11 cellular contexts compared by ENCODE assay signal in genomic region chr4:163111588-163111987, GRCh38. TPM values are rescaled to one million over a fixed set of nuclear protein-coding genes. Genes with fewer than 3 reads are reported as not detected.
DNase-seq lines count a peak whose midpoint lies in the region; ATAC-seq and TF ChIP-seq lines count a peak whose summit lies in the region.
"Had no signal": no experiment of that assay in that cellular context is flagged by ENCODE, and none has a peak within 500 bp of the region (broad histone marks: within the 10 kb centered on the region; RNA-seq: fewer than 3 reads in every experiment).

No MANE protein-coding gene starts in this region.

- no peak overlapping the region for H3K4me3 ChIP-seq in WI38 (ENCODE audit: low read depth, low read length)
- no peak overlapping the region for H3K4me3 ChIP-seq in hepatocyte
- no peak overlapping the region for H3K4me3 ChIP-seq in testis
- H3K4me3 ChIP-seq in ovary, result no peak overlapping the region
- H3K4me3 ChIP-seq: lung had no signal

- H3K9me3 ChIP-seq in hepatocyte (ENCODE audit: low read depth) (no peaks in the 10 kb centered on the region), testis (no peaks in the 10 kb centered on the region), ovary (no peaks in the 10 kb centered on the region)

- H3K4me2 ChIP-seq in hepatocyte, result no peak overlapping the region

- ATAC-seq in GM19463 (IDR thresholded peaks at IDR 0.05; ENCODE audit: unreplicated experiment), result no peak

- H3K79me2 ChIP-seq in hepatocyte, result no peaks in the 10 kb centered on the region

- H3K9me2 ChIP-seq in hepatocyte (replicated peaks; ENCODE audit: insufficient read depth), result no peaks in the 10 kb centered on the region

- H3K4me1 ChIP-seq in hepatocyte (ENCODE audit: insufficient read depth), result no peaks in the 10 kb centered on the region
- H3K4me1 ChIP-seq in testis, result no peaks in the 10 kb centered on the region
- H3K4me1 ChIP-seq in ovary (ENCODE audit: insufficient read depth), result peaks cover 2% of the 10 kb centered on the region

- H3K27ac ChIP-seq in hepatocyte (no peak overlapping the region), testis (no peak overlapping the region), ovary (no peak overlapping the region)

- no peaks in the 10 kb centered on the region for H4K20me1 ChIP-seq in hepatocyte (ENCODE audit: insufficient read depth, poor library complexity, severe bottlenecking)

- 33% methylated on average over 5 of the region's 5 CpGs for WGBS in hepatocyte (ENCODE audit: low lambda C conversion rate, missing lambda C conversion rate)
- 46 to 48% methylated on average over 5 of the region's 5 CpGs for WGBS in testis, 2 donors
- WGBS in ovary, 3 donors, result 44 to 53% (median 45%) methylated on average over 5 of the region's 5 CpGs

- H2AFZ ChIP-seq in hepatocyte, result no peak overlapping the region

- intact Hi-C loops in testis (cut with DNase I; ENCODE audit: low total_unique reads) (no loop called here), ovary (cut with DNase I) (no loop called here)

- H3K36me3 ChIP-seq in hepatocyte (replicated peaks; ENCODE audit: insufficient read depth, low read depth) (no peaks in the 10 kb centered on the region), testis (ENCODE audit: low read depth, missing control alignments) (no peaks in the 10 kb centered on the region), ovary (no peaks in the 10 kb centered on the region)

- TF ChIP-seq EP300 in ovary (IDR thresholded peaks at IDR 0.05), result no peak

- DNase-seq in DMS 273 (lab: John Stamatoyannopoulos, UW; ENCODE audit: unreplicated experiment) (peak; percentile 3), DMS 273 treated with DMSO at 0.1 percent for 48 hours (lab: John Stamatoyannopoulos, UW) (no peak), hepatocyte (ENCODE audit: low spot score) (peak; percentile 27), testis (no peak), EL (no peak), ovary (no peak)
- DNase-seq: activated effector memory CD4-positive, alpha-beta T cell treated with Interleukin-2 at 50 U/mL for 16 hours; stimulated activated CD8-positive, alpha-beta memory T cell treated with anti-CD3 and anti-CD28 coated beads, Interleukin-4, amount 100 ng/mL, for 48 hours had no signal

- TF ChIP-seq POLR2A in testis (IDR thresholded peaks at IDR 0.05), result no peak
- TF ChIP-seq POLR2A in ovary (IDR thresholded peaks at IDR 0.05), result no peak

- TF ChIP-seq CTCF in WI38 (IDR thresholded peaks at IDR 0.05; ENCODE audit: low read depth, low read length) (0 out of 2 replicates have a peak, but pooled peaks have one; percentile 6), hepatocyte (IDR thresholded peaks at IDR 0.05; ENCODE audit: poor library complexity) (peak; percentile 41), testis (IDR thresholded peaks at IDR 0.05) (peak in 2 of 3 experiments; percentile 22 to 31), ovary (IDR thresholded peaks at IDR 0.05) (no peak)

- no peaks in the 10 kb centered on the region for H3K27me3 ChIP-seq in hepatocyte
- no peaks in the 10 kb centered on the region for H3K27me3 ChIP-seq in testis
- no peaks in the 10 kb centered on the region for H3K27me3 ChIP-seq in ovary

RNA-seq across cellular contexts. Expression of gene NAF1, which starts 55.1 kb away (rescaled TPM):
- total RNA-seq in hepatocyte (17.0 and 19.1 TPM in 2 replicates), testis (10 to 100 TPM; 42.3 to 46.8 TPM), ovary (10 to 100 TPM; 20.8 to 67.1 (median 29.9) TPM)
- polyA plus RNA-seq in hepatocyte (6.7 TPM in 2 replicates), testis (ENCODE audit: insufficient read depth, low read depth, low replicate concordance) (16.3 TPM), ovary (10 to 100 TPM in 1 of 2 donors, 1 to 10 TPM in 1; 7.4 to 17.0 TPM)

Comparison
In these comparisons a context has a peak if more than half of its experiments do, and no peak if none do; other contexts are left out.
1. DNase-seq: peak in DMS 273 (single experiment) and hepatocyte (single experiment); none in DMS 273 treated with DMSO at 0.1 percent for 48 hours (single experiment), testis (single experiment), EL (single experiment) and ovary (0 of 5).
2. CTCF ChIP-seq: peak in WI38 (single experiment), hepatocyte (single experiment) and testis (2 of 3); none in ovary (0 of 3).